ENCODE assay signal across 31 cellular contexts in genomic region chr14:34165847-34166340, GRCh38.
"Had no signal": no experiment of that assay in that cellular context is flagged by ENCODE, and none has a peak within 500 bp of the region (broad histone marks: within the 10 kb centered on the region; RNA-seq: fewer than 3 reads in every experiment).

No MANE protein-coding gene starts in this region.

- H3K27ac Mint-ChIP-seq: activated naive CD4-positive, alpha-beta T cell treated with anti-CD3 and anti-CD28 coated beads, Interleukin-2, amount 50 U/mL, for 72 hours; activated T-cell treated with anti-CD3 and anti-CD28 coated beads, Interleukin-2, amount 50 U/mL, for 72 hours; immature natural killer cell; naive thymus-derived CD8-positive, alpha-beta T cell; neural progenitor cell; stimulated activated naive B cell treated with anti-CD40 and anti-IgM and Interleukin-4, amounts not matched to agents 10 μg/mL and 1 μg/mL and 100 μg/mL, for 72 hours; T-helper 1 cell treated with Interleukin-12 subunit alpha and Interleukin-12 subunit beta and Interleukin-4 antibody, amounts not matched to agents 30 μg/mL and 1 μg/mL, for 36 hours had no signal

- H2AFZ ChIP-seq: neural progenitor cell had no signal

- H3K36me3 Mint-ChIP-seq: activated naive CD4-positive, alpha-beta T cell treated with anti-CD3 and anti-CD28 coated beads, Interleukin-2, amount 50 U/mL, for 72 hours; brain; immature natural killer cell; naive thymus-derived CD8-positive, alpha-beta T cell; neural progenitor cell; stimulated activated naive B cell treated with anti-CD40 and anti-IgM and Interleukin-4, amounts not matched to agents 10 μg/mL and 1 μg/mL and 100 μg/mL, for 72 hours had no signal

- H3K9ac ChIP-seq: neural progenitor cell had no signal

- DNase-seq: activated CD4-positive, alpha-beta T cell treated with anti-CD3 and anti-CD28 coated beads for 4 hours; activated CD4-positive, alpha-beta T cell treated with anti-CD3 and anti-CD28 coated beads, Interleukin-2, amount 50 U/mL, for 4 hours; activated naive CD4-positive, alpha-beta T cell; activated T-cell treated with anti-CD3 and anti-CD28 coated beads for 4 hours; activated T-cell treated with anti-CD3 and anti-CD28 coated beads, Interleukin-2, amount 50 U/mL, for 72 hours; adrenal gland; aorta; cerebellar nuclear complex; colonic mucosa; effector CD8-positive, alpha-beta T cell; gastrocnemius medialis; hippocampal formation; immature natural killer cell; kidney; midbrain; naive thymus-derived CD8-positive, alpha-beta T cell; occipital lobe; stimulated activated CD4-positive, alpha-beta T cell treated with anti-CD3 and anti-CD28 coated beads, Interleukin-1b, Interleukin-23, amount 100 ng/mL, for 48 hours; stimulated activated CD4-positive, alpha-beta T cell treated with anti-CD3 and anti-CD28 coated beads, Interleukin-4, amount 100 ng/mL, for 4 hours; stimulated activated CD8-positive, alpha-beta memory T cell treated with anti-CD3 and anti-CD28 coated beads, Interleukin-4, amount 100 ng/mL, for 48 hours; stimulated activated naive B cell treated with anti-CD40 and anti-IgM and Interleukin-4, amounts not matched to agents 10 μg/mL and 1 μg/mL and 100 μg/mL, for 72 hours; tibial artery; upper lobe of right lung had no signal

- H3K36me3 ChIP-seq: adrenal gland, cardiac muscle cell, colonic mucosa, gastrocnemius medialis, neural progenitor cell, right atrium auricular region, suprapubic skin, tibial artery, upper lobe of right lung had no signal

- H3K4me3 Mint-ChIP-seq: activated T-cell treated with anti-CD3 and anti-CD28 coated beads, Interleukin-2, amount 50 U/mL, for 72 hours; brain; immature natural killer cell; naive thymus-derived CD8-positive, alpha-beta T cell; neural progenitor cell; stimulated activated naive B cell treated with anti-CD40 and anti-IgM and Interleukin-4, amounts not matched to agents 10 μg/mL and 1 μg/mL and 100 μg/mL, for 72 hours; T-helper 1 cell treated with Interleukin-12 subunit alpha and Interleukin-12 subunit beta and Interleukin-4 antibody, amounts not matched to agents 30 μg/mL and 1 μg/mL, for 36 hours had no signal

- H3K4me1 Mint-ChIP-seq: immature natural killer cell; stimulated activated naive B cell treated with anti-CD40 and anti-IgM and Interleukin-4, amounts not matched to agents 10 μg/mL and 1 μg/mL and 100 μg/mL, for 72 hours had no signal

- H3K4me1 ChIP-seq: adrenal gland, colonic mucosa, gastrocnemius medialis, neural progenitor cell, right atrium auricular region, upper lobe of right lung had no signal

- H3K9me3 Mint-ChIP-seq: activated naive CD4-positive, alpha-beta T cell treated with anti-CD3 and anti-CD28 coated beads, Interleukin-2, amount 50 U/mL, for 72 hours; activated T-cell treated with anti-CD3 and anti-CD28 coated beads, Interleukin-2, amount 50 U/mL, for 72 hours; brain; immature natural killer cell; naive thymus-derived CD8-positive, alpha-beta T cell; neural progenitor cell; stimulated activated naive B cell treated with anti-CD40 and anti-IgM and Interleukin-4, amounts not matched to agents 10 μg/mL and 1 μg/mL and 100 μg/mL, for 72 hours; T-helper 1 cell treated with Interleukin-12 subunit alpha and Interleukin-12 subunit beta and Interleukin-4 antibody, amounts not matched to agents 30 μg/mL and 1 μg/mL, for 36 hours had no signal

- ATAC-seq: activated naive CD4-positive, alpha-beta T cell treated with anti-CD3 and anti-CD28 coated beads, Interleukin-2, amount 50 U/mL, for 72 hours; activated T-cell treated with anti-CD3 and anti-CD28 coated beads, Interleukin-2, amount 50 U/mL, for 72 hours; gastrocnemius medialis; naive thymus-derived CD8-positive, alpha-beta T cell; stimulated activated naive B cell treated with anti-CD40 and anti-IgM and Interleukin-4, amounts not matched to agents 10 μg/mL and 1 μg/mL and 100 μg/mL, for 72 hours; upper lobe of right lung had no signal

- H3K9me3 ChIP-seq: adrenal gland, colonic mucosa, gastrocnemius medialis, right atrium auricular region, suprapubic skin, tibial artery, upper lobe of right lung had no signal

- H3K4me2 ChIP-seq: neural progenitor cell, smooth muscle cell had no signal

- H3K27ac ChIP-seq: adrenal gland, cardiac muscle cell, colonic mucosa, gastrocnemius medialis, neural progenitor cell, right atrium auricular region, suprapubic skin, tibial artery, upper lobe of right lung had no signal

- H3K27me3 ChIP-seq: cardiac muscle cell, colonic mucosa, gastrocnemius medialis, neural progenitor cell, right atrium auricular region, suprapubic skin, tibial artery, upper lobe of right lung had no signal

- H3K4me3 ChIP-seq: adrenal gland, cardiac muscle cell, colonic mucosa, gastrocnemius medialis, neural progenitor cell, right atrium auricular region, smooth muscle cell, suprapubic skin, tibial artery, upper lobe of right lung had no signal
